In genomic region chr5:171999877-172000276, GRCh38 we compare ENCODE assay signal across 11 cellular contexts. TPM values are rescaled to one million over a fixed set of nuclear protein-coding genes. Genes with fewer than 3 reads are reported as not detected.
DNase-seq lines count a peak whose midpoint lies in the region; FAIRE-seq and TF ChIP-seq lines count a peak whose summit lies in the region.
"Had no signal": no experiment of that assay in that cellular context is flagged by ENCODE, and none has a peak within 500 bp of the region (broad histone marks: within the 10 kb centered on the region; RNA-seq: fewer than 3 reads in every experiment).

No MANE protein-coding gene starts in this region.

- no peak for TF ChIP-seq EP300 in tibial nerve (IDR thresholded peaks at IDR 0.05)

- H3K4me1 Mint-ChIP-seq in glutamatergic neuron (ENCODE audit: low read depth, unreplicated experiment): peaks cover 45% of the 10 kb centered on the region

- intact Hi-C loops in posterior cingulate gyrus (cut with DNase I): loop anchor here (10.0 kb wide), 1 partner anchor 605 kb away; no protein-coding TSS in a partner anchor

- H3K36me3 Mint-ChIP-seq in glutamatergic neuron (ENCODE audit: unreplicated experiment): no peaks in the 10 kb centered on the region

- H3K27me3 ChIP-seq in tibial nerve (no peaks in the 10 kb centered on the region), osteoblast (ENCODE audit: insufficient read depth, low read length) (no peaks in the 10 kb centered on the region)
- H3K27me3 ChIP-seq: breast epithelium had no signal

- H3K4me3 ChIP-seq in tibial nerve (no peak overlapping the region), osteoblast (ENCODE audit: insufficient read depth, low read length) (no peak overlapping the region)
- H3K4me3 ChIP-seq: breast epithelium, K562 had no signal

- H3K9me3 Mint-ChIP-seq in glutamatergic neuron (ENCODE audit: unreplicated experiment): peaks cover 3% of the 10 kb centered on the region

- H3K9me3 ChIP-seq in tibial nerve (no peaks in the 10 kb centered on the region), osteoblast (ENCODE audit: low read depth, low read length) (no peaks in the 10 kb centered on the region)
- H3K9me3 ChIP-seq: breast epithelium had no signal

- H3K79me2 ChIP-seq in osteoblast (ENCODE audit: insufficient read depth, low read length): peaks cover 98% of the 10 kb centered on the region

- H3K27ac Mint-ChIP-seq in glutamatergic neuron (ENCODE audit: unreplicated experiment): peak overlapping the region; percentile 46

- H3K4me1 ChIP-seq in tibial nerve (peaks cover 0 to 68% (median 28%) of the 10 kb centered on the region in 4 donors), osteoblast (ENCODE audit: insufficient read depth, low read length) (peaks cover 25% of the 10 kb centered on the region)

- WGBS in tibial nerve, 2 donors: 71 to 80% methylated on average over 5 of the region's 5 CpGs

- H4K20me1 ChIP-seq in osteoblast (ENCODE audit: insufficient read depth, low read length): peaks cover 85% of the 10 kb centered on the region

- peak overlapping the region; percentile 44 for H3K4me3 Mint-ChIP-seq in glutamatergic neuron (ENCODE audit: unreplicated experiment)

- no peaks in the 10 kb centered on the region for H3K27me3 Mint-ChIP-seq in glutamatergic neuron (ENCODE audit: unreplicated experiment)

- H3K27ac ChIP-seq in tibial nerve (no peak overlapping the region), osteoblast (ENCODE audit: low read depth, low read length) (no peak overlapping the region)

- no peak overlapping the region for H3K4me2 ChIP-seq in osteoblast (ENCODE audit: insufficient read depth, low read length)

- H3K36me3 ChIP-seq in tibial nerve (peaks cover 0 to 9% (median 0%) of the 10 kb centered on the region in 3 donors), osteoblast (ENCODE audit: insufficient read depth, low read length) (no peaks in the 10 kb centered on the region)
- H3K36me3 ChIP-seq: breast epithelium had no signal

- TF ChIP-seq CTCF in glutamatergic neuron (IDR thresholded peaks at IDR 0.05; ENCODE audit: partially characterized antibody, unreplicated experiment): no peak
- no peak for TF ChIP-seq CTCF in tibial nerve (IDR thresholded peaks at IDR 0.05)
- TF ChIP-seq CTCF in osteoblast (IDR thresholded peaks at IDR 0.05; ENCODE audit: extremely low read depth, low read depth, low read length): no peak

- no peak overlapping the region for H2AFZ ChIP-seq in osteoblast (ENCODE audit: low read length)

- no peak for TF ChIP-seq POLR2A in H54 (IDR thresholded peaks at IDR 0.05; ENCODE audit: low read depth, low read length)
- no peak for TF ChIP-seq POLR2A in tibial nerve (IDR thresholded peaks at IDR 0.05)

- peak; percentile 86 for FAIRE-seq in GM18507 (lab: Jason Lieb, UNC)
- peak; percentile 20 for FAIRE-seq in H54 (lab: Jason Lieb, UNC)
- FAIRE-seq: K562 had no signal

- DNase-seq in GM18507 (ENCODE audit: extremely low spot score, insufficient read length, low read depth) (no peak), H54 (ENCODE audit: insufficient read length, low spot score) (no peak), Kasumi-1 (lab: John Stamatoyannopoulos, UW) (peak; percentile 47 to 58), glutamatergic neuron (no peak), epidermal melanocyte (ENCODE audit: insufficient read length, low spot score) (no peak), tibial nerve (ENCODE audit: low spot score in 2 of 2) (no peak), osteoblast (ENCODE audit: insufficient read length, low spot score, missing footprints) (no peak), posterior cingulate gyrus (no peak)
- DNase-seq: RPMI8226 had no signal

RNA-seq across cellular contexts. Expression of gene FBXW11, which starts 6.6 kb away (rescaled TPM):
- total RNA-seq in glutamatergic neuron (ENCODE audit: unreplicated experiment) (110 TPM), tibial nerve (10 to 100 TPM; 49.2 to 96.4 (median 73.4) TPM), osteoblast (72.5 and 76.7 TPM in 2 replicates)

Comparison
In these comparisons a context has a peak if more than half of its experiments do, and no peak if none do; other contexts are left out.
1. DNase-seq: peak in Kasumi-1 (2 of 2); none in GM18507 (single experiment), H54 (single experiment), glutamatergic neuron (single experiment), epidermal melanocyte (single experiment), tibial nerve (0 of 2), osteoblast (single experiment) and posterior cingulate gyrus (0 of 10).